Comparison of ENCODE assay signal across 1 cellular context in the genomic region with DNA sequence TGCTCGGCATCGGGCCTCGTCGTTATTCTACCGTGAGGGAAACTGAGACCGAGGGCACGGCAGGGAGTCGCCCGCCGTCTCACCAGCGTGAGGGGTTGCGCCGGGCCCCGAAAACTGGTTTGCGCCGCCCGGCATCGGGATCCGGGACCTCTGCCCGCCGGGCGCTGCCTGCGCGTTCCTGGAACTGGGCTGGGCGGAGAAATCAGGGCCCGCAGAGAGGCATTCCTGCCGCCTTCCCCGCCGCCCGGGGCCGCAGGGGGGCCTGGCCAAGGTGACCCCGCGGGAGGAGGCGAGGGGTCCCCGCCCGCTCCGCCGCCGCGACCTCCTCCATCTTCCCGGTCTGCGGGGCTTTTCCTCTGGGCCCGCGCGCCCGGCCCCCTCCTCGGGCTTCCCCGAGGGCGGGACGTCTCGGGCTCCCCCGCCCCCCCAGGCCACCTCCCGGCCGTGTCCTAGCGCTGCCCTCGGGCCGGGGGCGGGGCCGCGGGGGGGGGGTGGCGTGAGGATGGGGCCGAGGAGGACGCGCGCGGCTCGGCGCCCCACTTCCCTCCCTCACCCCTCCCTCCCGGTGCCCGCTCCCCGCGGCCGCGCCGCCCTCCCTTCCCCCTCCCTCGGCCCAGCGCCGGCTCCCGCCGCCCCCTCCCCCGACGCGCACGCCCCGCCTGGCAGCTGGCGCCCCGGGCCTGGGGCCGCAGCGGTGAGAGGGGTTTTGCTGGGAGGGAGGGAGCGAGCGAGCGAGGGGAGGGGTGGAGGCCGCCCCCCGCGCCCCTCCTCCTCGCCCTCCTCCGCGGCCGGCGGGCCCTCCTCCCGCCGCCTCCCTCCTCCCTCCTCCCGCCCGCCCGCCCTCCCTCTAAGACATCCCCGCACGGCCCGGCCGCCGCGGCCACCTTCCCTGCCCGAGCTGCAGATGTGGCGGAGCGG.
TF ChIP-seq lines count a peak whose summit lies in the region.

GLIS2 (plus strand) TSS at position 883 of the 918 bp plus-strand sequence. CDS start 16,214 bp downstream, outside the sequence.

TF ChIP-seq in HEK293, 187 proteins besides CTCF, POLR2A, EP300 and RAD21 (continued from another document):
- TF ChIP-seq, protein P1, sequence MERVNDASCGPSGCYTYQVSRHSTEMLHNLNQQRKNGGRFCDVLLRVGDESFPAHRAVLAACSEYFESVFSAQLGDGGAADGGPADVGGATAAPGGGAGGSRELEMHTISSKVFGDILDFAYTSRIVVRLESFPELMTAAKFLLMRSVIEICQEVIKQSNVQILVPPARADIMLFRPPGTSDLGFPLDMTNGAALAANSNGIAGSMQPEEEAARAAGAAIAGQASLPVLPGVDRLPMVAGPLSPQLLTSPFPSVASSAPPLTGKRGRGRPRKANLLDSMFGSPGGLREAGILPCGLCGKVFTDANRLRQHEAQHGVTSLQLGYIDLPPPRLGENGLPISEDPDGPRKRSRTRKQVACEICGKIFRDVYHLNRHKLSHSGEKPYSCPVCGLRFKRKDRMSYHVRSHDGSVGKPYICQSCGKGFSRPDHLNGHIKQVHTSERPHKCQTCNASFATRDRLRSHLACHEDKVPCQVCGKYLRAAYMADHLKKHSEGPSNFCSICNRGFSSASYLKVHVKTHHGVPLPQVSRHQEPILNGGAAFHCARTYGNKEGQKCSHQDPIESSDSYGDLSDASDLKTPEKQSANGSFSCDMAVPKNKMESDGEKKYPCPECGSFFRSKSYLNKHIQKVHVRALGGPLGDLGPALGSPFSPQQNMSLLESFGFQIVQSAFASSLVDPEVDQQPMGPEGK (tag by site-specific recombination; IDR thresholded peaks at IDR 0.05): no peak; the same call in 1 of the 2 replicates
- TF ChIP-seq ZNF514 (tag by site-specific recombination; IDR thresholded peaks at IDR 0.05) (no peak), ATF2 (tag by site-specific recombination; IDR thresholded peaks at IDR 0.05; ENCODE audit: low read depth) (no peak), GLIS1 (tag by site-specific recombination; IDR thresholded peaks at IDR 0.05) (peak; percentile 44; the same call in 1 of the 2 replicates), ZNF423 (tag by site-specific recombination; IDR thresholded peaks at IDR 0.05) (no peak), ZIC2 (tag by site-specific recombination; IDR thresholded peaks at IDR 0.05) (peak; percentile 24; the same call in 1 of the 2 replicates), ZNF23 (tag by site-specific recombination; IDR thresholded peaks at IDR 0.05; ENCODE audit: borderline replicate concordance) (no peak)
- TF ChIP-seq, protein P2, sequence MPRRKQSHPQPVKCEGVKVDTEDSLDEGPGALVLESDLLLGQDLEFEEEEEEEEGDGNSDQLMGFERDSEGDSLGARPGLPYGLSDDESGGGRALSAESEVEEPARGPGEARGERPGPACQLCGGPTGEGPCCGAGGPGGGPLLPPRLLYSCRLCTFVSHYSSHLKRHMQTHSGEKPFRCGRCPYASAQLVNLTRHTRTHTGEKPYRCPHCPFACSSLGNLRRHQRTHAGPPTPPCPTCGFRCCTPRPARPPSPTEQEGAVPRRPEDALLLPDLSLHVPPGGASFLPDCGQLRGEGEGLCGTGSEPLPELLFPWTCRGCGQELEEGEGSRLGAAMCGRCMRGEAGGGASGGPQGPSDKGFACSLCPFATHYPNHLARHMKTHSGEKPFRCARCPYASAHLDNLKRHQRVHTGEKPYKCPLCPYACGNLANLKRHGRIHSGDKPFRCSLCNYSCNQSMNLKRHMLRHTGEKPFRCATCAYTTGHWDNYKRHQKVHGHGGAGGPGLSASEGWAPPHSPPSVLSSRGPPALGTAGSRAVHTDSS (tag by site-specific recombination; IDR thresholded peaks at IDR 0.05): no peak
